In genomic region chr5:176436641-176437040, GRCh38 we compare ENCODE assay signal across 9 cellular contexts. TPM values are rescaled to one million over a fixed set of nuclear protein-coding genes. Genes with fewer than 3 reads are reported as not detected.
A peak's percentile ranks its signal among the peaks of the same experiment; 100 is the strongest.
DNase-seq lines count a peak whose midpoint lies in the region; ATAC-seq, FAIRE-seq and TF ChIP-seq lines count a peak whose summit lies in the region.
"Had no signal": no experiment of that assay in that cellular context is flagged by ENCODE, and none has a peak within 500 bp of the region (broad histone marks: within the 10 kb centered on the region; RNA-seq: fewer than 3 reads in every experiment).

No MANE protein-coding gene starts in this region.

- H2AFZ ChIP-seq in OCI-LY1 (ENCODE audit: low read length) (no peak overlapping the region), astrocyte (ENCODE audit: low read depth, low read length) (no peak overlapping the region)

- H3K4me3 Mint-ChIP-seq in activated CD4-positive, alpha-beta T cell treated with anti-CD3 and anti-CD28 coated beads, Interleukin-2, amount 10 ng/mL, durations not matched to agents 24 days and 14 days: peak overlapping the region; percentile 47
- H3K4me3 Mint-ChIP-seq in astrocyte (ENCODE audit: unreplicated experiment) (no peak overlapping the region), osteocyte (ENCODE audit: unreplicated experiment) (peak overlapping the region; percentile 47)

- H3K4me2 ChIP-seq in OCI-LY1 (ENCODE audit: low read length) (peak overlapping the region; percentile 70), astrocyte (ENCODE audit: low read length) (peak overlapping the region; percentile 47)

- H3K27ac Mint-ChIP-seq in activated CD4-positive, alpha-beta T cell treated with anti-CD3 and anti-CD28 coated beads, Interleukin-2, amount 10 ng/mL, durations not matched to agents 24 days and 14 days: peak overlapping the region; percentile 10
- peak overlapping the region; percentile 78 for H3K27ac Mint-ChIP-seq in astrocyte (ENCODE audit: unreplicated experiment)
- peak overlapping the region; percentile 78 for H3K27ac Mint-ChIP-seq in osteocyte (ENCODE audit: unreplicated experiment)

- no peak for DNase-seq in activated CD4-positive, alpha-beta T cell treated with anti-CD3 and anti-CD28 coated beads, Interleukin-2, amount 10 ng/mL, durations not matched to agents 24 days and 14 days
- no peak for DNase-seq in activated CD4-positive, alpha-beta T cell treated with anti-CD3 and anti-CD28 coated beads for 4 hours
- DNase-seq in astrocyte (ENCODE audit: low read depth) (no peak), osteocyte (ENCODE audit: extremely low spot score, unreplicated experiment) (no peak), hypothalamus (lab: John Stamatoyannopoulos, UW) (no peak), esophagus muscularis mucosa (ENCODE audit: extremely low spot score) (no peak)
- DNase-seq: SHP77 had no signal

- H3K36me3 ChIP-seq in OCI-LY1 (ENCODE audit: insufficient read depth, low read length): no peaks in the 10 kb centered on the region
- H3K36me3 ChIP-seq in astrocyte (ENCODE audit: insufficient read depth, low read length): no peaks in the 10 kb centered on the region
- no peaks in the 10 kb centered on the region for H3K36me3 ChIP-seq in esophagus muscularis mucosa

- H3K27ac ChIP-seq in OCI-LY1 (ENCODE audit: low read depth, low read length, poor library complexity, severe bottlenecking) (peak overlapping the region; percentile 88), astrocyte (ENCODE audit: low read depth, low read length) (no peak overlapping the region), esophagus muscularis mucosa (replicated peaks in 1 of 4) (no peak overlapping the region)

- no peak for ATAC-seq in GM21619 (IDR thresholded peaks at IDR 0.05; ENCODE audit: unreplicated experiment)

- no peak for TF ChIP-seq POLR2A in esophagus muscularis mucosa (IDR thresholded peaks at IDR 0.05; ENCODE audit: low read depth)

- H3K9me2 ChIP-seq in OCI-LY1 (ENCODE audit: low read depth, low read length): no peaks in the 10 kb centered on the region

- no peak for TF ChIP-seq EP300 in esophagus muscularis mucosa (IDR thresholded peaks at IDR 0.05)

- H3K4me1 Mint-ChIP-seq in activated CD4-positive, alpha-beta T cell treated with anti-CD3 and anti-CD28 coated beads, Interleukin-2, amount 10 ng/mL, durations not matched to agents 24 days and 14 days: peaks cover 9% of the 10 kb centered on the region
- H3K4me1 Mint-ChIP-seq in astrocyte (ENCODE audit: low read depth, unreplicated experiment): peaks cover 13% of the 10 kb centered on the region
- peaks cover 17% of the 10 kb centered on the region for H3K4me1 Mint-ChIP-seq in osteocyte (ENCODE audit: unreplicated experiment)

- H3K27me3 Mint-ChIP-seq in activated CD4-positive, alpha-beta T cell treated with anti-CD3 and anti-CD28 coated beads, Interleukin-2, amount 10 ng/mL, durations not matched to agents 24 days and 14 days: peaks cover 8% of the 10 kb centered on the region
- H3K27me3 Mint-ChIP-seq in astrocyte (ENCODE audit: low read depth, unreplicated experiment): peaks cover 4% of the 10 kb centered on the region
- H3K27me3 Mint-ChIP-seq in osteocyte (ENCODE audit: unreplicated experiment): peaks cover 7% of the 10 kb centered on the region

- no peaks in the 10 kb centered on the region for H3K79me2 ChIP-seq in OCI-LY1 (ENCODE audit: insufficient read depth, low read length)
- H3K79me2 ChIP-seq in astrocyte (ENCODE audit: insufficient read depth, low read length): no peaks in the 10 kb centered on the region

- H3K9me3 ChIP-seq in OCI-LY1 (ENCODE audit: low read length) (0 out of 2 replicates have a peak, but pooled peaks cover 1% of the 10 kb centered on the region), astrocyte (ENCODE audit: insufficient read depth, low read depth, low read length) (no peaks in the 10 kb centered on the region), esophagus muscularis mucosa (no peaks in the 10 kb centered on the region)

- H3K9me3 Mint-ChIP-seq in activated CD4-positive, alpha-beta T cell treated with anti-CD3 and anti-CD28 coated beads, Interleukin-2, amount 10 ng/mL, durations not matched to agents 24 days and 14 days: peaks cover 5% of the 10 kb centered on the region
- H3K9me3 Mint-ChIP-seq in astrocyte (ENCODE audit: unreplicated experiment): no peaks in the 10 kb centered on the region
- H3K9me3 Mint-ChIP-seq in osteocyte (ENCODE audit: unreplicated experiment): no peaks in the 10 kb centered on the region

- no peak for FAIRE-seq in astrocyte (lab: Jason Lieb, UNC)

- H3K27me3 ChIP-seq in OCI-LY1 (ENCODE audit: insufficient read depth, low read length): no peaks in the 10 kb centered on the region
- peaks cover 22% of the 10 kb centered on the region for H3K27me3 ChIP-seq in astrocyte (ENCODE audit: insufficient read depth, low read length)
- peaks cover 0 to 19% (median 0%) of the 10 kb centered on the region in 4 donors for H3K27me3 ChIP-seq in esophagus muscularis mucosa

- H4K20me1 ChIP-seq in OCI-LY1 (ENCODE audit: insufficient read depth, low read length): no peaks in the 10 kb centered on the region
- no peaks in the 10 kb centered on the region for H4K20me1 ChIP-seq in astrocyte (ENCODE audit: insufficient read depth, low read length)

- no peak for TF ChIP-seq CTCF in OCI-LY1 (IDR thresholded peaks at IDR 0.05; ENCODE audit: low read length)
- no peak for TF ChIP-seq CTCF in astrocyte (IDR thresholded peaks at IDR 0.05; ENCODE audit: insufficient read depth, low read depth, low read length)
- TF ChIP-seq CTCF in osteocyte (IDR thresholded peaks at IDR 0.05): no peak
- TF ChIP-seq CTCF in esophagus muscularis mucosa (IDR thresholded peaks at IDR 0.05): no peak

- H3K9ac ChIP-seq in OCI-LY1 (ENCODE audit: low read length): peak overlapping the region; percentile 44
- H3K9ac ChIP-seq in astrocyte (ENCODE audit: low read length): no peak overlapping the region

- intact Hi-C loops in activated CD4-positive, alpha-beta T cell treated with anti-CD3 and anti-CD28 coated beads, Interleukin-2, amount 10 ng/mL, durations not matched to agents 24 days and 14 days (cut with micrococcal nuclease): no loop called here
- intact Hi-C loops in esophagus muscularis mucosa (cut with DNase I): no loop called here

- peaks cover 31% of the 10 kb centered on the region for H3K4me1 ChIP-seq in OCI-LY1 (ENCODE audit: insufficient read depth, low read length, severe bottlenecking)
- peaks cover 8% of the 10 kb centered on the region for H3K4me1 ChIP-seq in astrocyte (ENCODE audit: insufficient read depth, low read length)
- H3K4me1 ChIP-seq in esophagus muscularis mucosa: peaks cover 0 to 3% (median 0%) of the 10 kb centered on the region in 4 donors

- H3F3A ChIP-seq in OCI-LY1 (ENCODE audit: insufficient read depth, low read length): 0 out of 2 replicates have a peak, but pooled peaks cover 3% of the 10 kb centered on the region

- H3K4me3 ChIP-seq in OCI-LY1 (ENCODE audit: low read depth, low read length, poor library complexity, severe bottlenecking): peak overlapping the region; percentile 49
- H3K4me3 ChIP-seq in astrocyte (ENCODE audit: insufficient read depth, low read depth, low read length): no peak overlapping the region
- no peak overlapping the region for H3K4me3 ChIP-seq in esophagus muscularis mucosa

- WGBS in esophagus muscularis mucosa: 60% methylated on average over 5 of the region's 5 CpGs

- no peaks in the 10 kb centered on the region for H3K36me3 Mint-ChIP-seq in activated CD4-positive, alpha-beta T cell treated with anti-CD3 and anti-CD28 coated beads, Interleukin-2, amount 10 ng/mL, durations not matched to agents 24 days and 14 days (ENCODE audit: low read depth)
- H3K36me3 Mint-ChIP-seq in astrocyte (ENCODE audit: low read depth, unreplicated experiment) (no peaks in the 10 kb centered on the region), osteocyte (ENCODE audit: unreplicated experiment) (no peaks in the 10 kb centered on the region)

RNA-seq across cellular contexts. Expression of gene FAF2, which starts 11.5 kb away (rescaled TPM):
- 42.8 and 43.9 TPM in 2 replicates for total RNA-seq in activated CD4-positive, alpha-beta T cell treated with anti-CD3 and anti-CD28 coated beads, Interleukin-2, amount 10 ng/mL, durations not matched to agents 24 days and 14 days
- total RNA-seq in astrocyte: 56.2 and 58.5 TPM in 2 replicates
- 46.9 and 47.6 TPM in 2 replicates for total RNA-seq in osteocyte
- total RNA-seq in esophagus muscularis mucosa: 10 to 100 TPM; 21.2 to 27.3 (median 23.9) TPM

RNA-seq across cellular contexts. Expression of gene CLTB, which starts 20.3 kb away (rescaled TPM):
- total RNA-seq in activated CD4-positive, alpha-beta T cell treated with anti-CD3 and anti-CD28 coated beads, Interleukin-2, amount 10 ng/mL, durations not matched to agents 24 days and 14 days: 71.5 and 76.2 TPM in 2 replicates
- 89.2 and 117 TPM in 2 replicates for total RNA-seq in astrocyte
- 89.0 and 95.1 TPM in 2 replicates for total RNA-seq in osteocyte
- total RNA-seq in esophagus muscularis mucosa: 100 to 1,000 TPM; 220 to 267 (median 239) TPM

RNA-seq across cellular contexts. Expression of gene HIGD2A, which starts 48.1 kb away (rescaled TPM):
- 96.4 and 104 TPM in 2 replicates for total RNA-seq in activated CD4-positive, alpha-beta T cell treated with anti-CD3 and anti-CD28 coated beads, Interleukin-2, amount 10 ng/mL, durations not matched to agents 24 days and 14 days
- total RNA-seq in astrocyte (103 and 108 TPM in 2 replicates), osteocyte (79.3 and 83.8 TPM in 2 replicates), esophagus muscularis mucosa (100 to 1,000 TPM; 120 to 179 (median 160) TPM)

RNA-seq across cellular contexts. Expression of gene NOP16, which starts 48.2 kb away (rescaled TPM):
- total RNA-seq in activated CD4-positive, alpha-beta T cell treated with anti-CD3 and anti-CD28 coated beads, Interleukin-2, amount 10 ng/mL, durations not matched to agents 24 days and 14 days: 109 and 114 TPM in 2 replicates
- total RNA-seq in astrocyte (39.3 and 46.3 TPM in 2 replicates), osteocyte (15.5 and 19.8 TPM in 2 replicates), esophagus muscularis mucosa (10 to 100 TPM in 2 of 4 donors, 1 to 10 TPM in 2; 7.5 to 23.4 (median 10.8) TPM)

Comparison
In these comparisons a context has a peak if more than half of its experiments do, and no peak if none do; other contexts are left out.
1. H3K27ac Mint-ChIP-seq: peak in every context shown above with its lines; median percentile 78 in astrocyte; 78 in osteocyte; 10 in activated CD4-positive, alpha-beta T cell treated with anti-CD3 and anti-CD28 coated beads, Interleukin-2, amount 10 ng/mL, durations not matched to agents 24 days and 14 days.